29 cellular contexts compared by ENCODE assay signal in the genomic region with DNA sequence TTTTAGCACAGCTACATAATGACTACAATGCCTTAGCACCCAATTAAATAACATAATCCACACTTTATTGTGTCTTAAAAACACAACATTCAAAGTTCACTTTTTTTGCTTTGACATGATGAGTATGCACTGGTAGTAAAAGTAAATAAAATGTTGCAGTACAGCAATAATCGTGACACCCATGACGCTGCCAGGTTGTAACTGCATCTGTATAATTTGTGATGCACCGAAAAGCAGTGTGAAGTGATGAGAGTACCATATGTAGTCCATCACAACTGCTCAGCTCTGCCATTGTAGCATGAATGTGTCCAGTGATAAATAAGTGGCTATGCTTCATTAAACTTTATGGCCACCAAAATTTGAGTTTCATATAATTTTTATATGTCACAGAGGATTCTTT. TPM values are rescaled to one million over a fixed set of nuclear protein-coding genes. Genes with fewer than 3 reads are reported as not detected.
"Had no signal": no experiment of that assay in that cellular context is flagged by ENCODE, and none has a peak within 500 bp of the region (broad histone marks: within the 10 kb centered on the region; RNA-seq: fewer than 3 reads in every experiment).

No MANE protein-coding gene starts in this region.

- H3K27ac ChIP-seq: breast epithelium, coronary artery, dorsolateral prefrontal cortex had no signal

- H3K9me3 ChIP-seq: ascending aorta, breast epithelium had no signal

- DNase-seq: activated CD4-positive, alpha-beta memory T cell treated with anti-CD3 and anti-CD28 coated beads for 36 hours; activated CD4-positive, alpha-beta T cell treated with anti-CD3 and anti-CD28 coated beads for 36 hours; activated CD4-positive, alpha-beta T cell treated with anti-CD3 and anti-CD28 coated beads, Interleukin-2, amount 10 ng/mL, durations not matched to agents 24 days and 14 days; activated CD4-positive, CD25-positive, alpha-beta regulatory T cell; activated CD4-positive, CD25-positive, alpha-beta regulatory T cell treated with anti-CD3 and anti-CD28 coated beads, Interleukin-2, amount 50 U/mL, for 72 hours; activated CD8-positive, alpha-beta memory T cell treated with anti-CD3 and anti-CD28 coated beads, Interleukin-2, amount 10 ng/mL, durations not matched to agents 7 days and 5 days; activated CD8-positive, alpha-beta memory T cell treated with anti-CD3 and anti-CD28 coated beads, Interleukin-2, amount 50 U/mL, for 4 hours; activated CD8-positive, alpha-beta T cell treated with anti-CD3 and anti-CD28 coated beads, Interleukin-2, amount 10 ng/mL, durations not matched to agents 7 days and 5 days; activated gamma-delta T cell; activated naive CD4-positive, alpha-beta T cell; activated naive CD4-positive, alpha-beta T cell treated with anti-CD3 and anti-CD28 coated beads, Interleukin-2, amount 10 ng/mL, durations not matched to agents 7 days and 5 days; activated naive CD8-positive, alpha-beta T cell treated with anti-CD3 and anti-CD28 coated beads, Interleukin-2, amount 10 ng/mL, durations not matched to agents 7 days and 5 days; activated T-cell treated with anti-CD3 and anti-CD28 coated beads, Interleukin-2, amount 50 U/mL, for 1 hour; activated T-cell treated with anti-CD3 and anti-CD28 coated beads, Interleukin-2, amount 50 U/mL, for 72 hours; dorsolateral prefrontal cortex; effector memory CD4-positive, alpha-beta T cell; endodermal cell; foreskin fibroblast; T-helper 2 cell had no signal

- H3K4me1 ChIP-seq: breast epithelium had no signal

- H3K9me3 Mint-ChIP-seq: activated CD4-positive, alpha-beta memory T cell treated with anti-CD3 and anti-CD28 coated beads for 36 hours; activated CD4-positive, alpha-beta T cell treated with anti-CD3 and anti-CD28 coated beads, Interleukin-2, amount 10 ng/mL, durations not matched to agents 24 days and 14 days; activated naive CD4-positive, alpha-beta T cell treated with anti-CD3 and anti-CD28 coated beads, Interleukin-2, amount 10 ng/mL, durations not matched to agents 7 days and 5 days; activated naive CD4-positive, alpha-beta T cell treated with anti-CD3 and anti-CD28 coated beads, Interleukin-2, amount 50 U/mL, for 72 hours; activated naive CD8-positive, alpha-beta T cell treated with anti-CD3 and anti-CD28 coated beads, Interleukin-2, amount 10 ng/mL, durations not matched to agents 7 days and 5 days; activated T-cell treated with anti-CD3 and anti-CD28 coated beads, Interleukin-2, amount 50 U/mL, for 72 hours; central memory CD8-positive, alpha-beta T cell; dendritic cell treated with granulocyte-macrophage colony-stimulating factor and Interleukin-4, amounts not matched to agents 40 ng/mL and 50 ng/mL, for 4 days had no signal

- H3K4me1 Mint-ChIP-seq: endodermal cell had no signal

- ATAC-seq: activated CD4-positive, alpha-beta T cell treated with anti-CD3 and anti-CD28 coated beads for 36 hours; activated CD8-positive, alpha-beta memory T cell treated with anti-CD3 and anti-CD28 coated beads, Interleukin-2, amount 10 ng/mL, durations not matched to agents 7 days and 5 days; activated CD8-positive, alpha-beta T cell treated with anti-CD3 and anti-CD28 coated beads, Interleukin-2, amount 10 ng/mL, durations not matched to agents 7 days and 5 days; activated naive CD4-positive, alpha-beta T cell treated with anti-CD3 and anti-CD28 coated beads, Interleukin-2, amount 50 U/mL, for 72 hours; activated T-cell treated with anti-CD3 and anti-CD28 coated beads, Interleukin-2, amount 50 U/mL, for 72 hours; esophagus mucosa had no signal

- H3K36me3 ChIP-seq: breast epithelium, cardiac muscle cell had no signal

- H3K27me3 Mint-ChIP-seq: activated CD4-positive, alpha-beta memory T cell treated with anti-CD3 and anti-CD28 coated beads for 36 hours; activated CD4-positive, alpha-beta T cell treated with anti-CD3 and anti-CD28 coated beads for 36 hours; activated CD4-positive, alpha-beta T cell treated with anti-CD3 and anti-CD28 coated beads, Interleukin-2, amount 10 ng/mL, durations not matched to agents 24 days and 14 days; activated CD8-positive, alpha-beta memory T cell treated with anti-CD3 and anti-CD28 coated beads, Interleukin-2, amount 10 ng/mL, durations not matched to agents 7 days and 5 days; activated naive CD4-positive, alpha-beta T cell treated with anti-CD3 and anti-CD28 coated beads, Interleukin-2, amount 10 ng/mL, durations not matched to agents 7 days and 5 days; activated naive CD8-positive, alpha-beta T cell treated with anti-CD3 and anti-CD28 coated beads, Interleukin-2, amount 10 ng/mL, durations not matched to agents 7 days and 5 days; central memory CD8-positive, alpha-beta T cell; dendritic cell treated with granulocyte-macrophage colony-stimulating factor and Interleukin-4, amounts not matched to agents 40 ng/mL and 50 ng/mL, for 4 days had no signal

- H3K27me3 ChIP-seq: ascending aorta, breast epithelium, cardiac muscle cell, dorsolateral prefrontal cortex had no signal

- H3K4me3 ChIP-seq: ascending aorta, breast epithelium, cardiac muscle cell, dorsolateral prefrontal cortex had no signal

- H3K27ac Mint-ChIP-seq: activated CD4-positive, alpha-beta memory T cell treated with anti-CD3 and anti-CD28 coated beads for 36 hours; activated CD4-positive, alpha-beta T cell treated with anti-CD3 and anti-CD28 coated beads, Interleukin-2, amount 10 ng/mL, durations not matched to agents 24 days and 14 days; activated CD8-positive, alpha-beta memory T cell treated with anti-CD3 and anti-CD28 coated beads, Interleukin-2, amount 10 ng/mL, durations not matched to agents 7 days and 5 days; activated CD8-positive, alpha-beta T cell treated with anti-CD3 and anti-CD28 coated beads, Interleukin-2, amount 10 ng/mL, durations not matched to agents 7 days and 5 days; activated naive CD4-positive, alpha-beta T cell treated with anti-CD3 and anti-CD28 coated beads, Interleukin-2, amount 10 ng/mL, durations not matched to agents 7 days and 5 days; activated naive CD8-positive, alpha-beta T cell treated with anti-CD3 and anti-CD28 coated beads, Interleukin-2, amount 10 ng/mL, durations not matched to agents 7 days and 5 days; brain; dendritic cell treated with granulocyte-macrophage colony-stimulating factor and Interleukin-4, amounts not matched to agents 40 ng/mL and 50 ng/mL, for 4 days; endodermal cell had no signal

- H3K4me3 Mint-ChIP-seq: activated CD4-positive, alpha-beta memory T cell treated with anti-CD3 and anti-CD28 coated beads for 36 hours; activated CD4-positive, alpha-beta T cell treated with anti-CD3 and anti-CD28 coated beads for 36 hours; activated CD4-positive, alpha-beta T cell treated with anti-CD3 and anti-CD28 coated beads, Interleukin-2, amount 10 ng/mL, durations not matched to agents 24 days and 14 days; activated CD8-positive, alpha-beta memory T cell treated with anti-CD3 and anti-CD28 coated beads, Interleukin-2, amount 10 ng/mL, durations not matched to agents 7 days and 5 days; activated CD8-positive, alpha-beta T cell treated with anti-CD3 and anti-CD28 coated beads, Interleukin-2, amount 10 ng/mL, durations not matched to agents 7 days and 5 days; activated naive CD4-positive, alpha-beta T cell treated with anti-CD3 and anti-CD28 coated beads, Interleukin-2, amount 10 ng/mL, durations not matched to agents 7 days and 5 days; activated naive CD8-positive, alpha-beta T cell treated with anti-CD3 and anti-CD28 coated beads, Interleukin-2, amount 10 ng/mL, durations not matched to agents 7 days and 5 days; brain; central memory CD8-positive, alpha-beta T cell; dendritic cell treated with granulocyte-macrophage colony-stimulating factor and Interleukin-4, amounts not matched to agents 40 ng/mL and 50 ng/mL, for 4 days; endodermal cell had no signal

RNA-seq across cellular contexts. Expression of a gene that starts 43.3 kb away (rescaled TPM):
- total RNA-seq: epithelial cell of proximal tubule had no signal
